10 cellular contexts compared by ENCODE assay signal in genomic region chr6:130602151-130602770, GRCh38.
A peak's percentile ranks its signal among the peaks of the same experiment; 100 is the strongest.
DNase-seq lines count a peak whose midpoint lies in the region; ATAC-seq and TF ChIP-seq lines count a peak whose summit lies in the region.
"Had no signal": no experiment of that assay in that cellular context is flagged by ENCODE, and none has a peak within 500 bp of the region (broad histone marks: within the 10 kb centered on the region; RNA-seq: fewer than 3 reads in every experiment).

No MANE protein-coding gene starts in this region.

- peaks cover 0 to 34% (median 0%) of the 10 kb centered on the region in 5 donors for H3K36me3 Mint-ChIP-seq in naive thymus-derived CD4-positive, alpha-beta T cell

- H3K9me3 Mint-ChIP-seq in naive thymus-derived CD4-positive, alpha-beta T cell, result peaks cover 0 to 20% (median 0%) of the 10 kb centered on the region in 11 donors
- H3K9me3 Mint-ChIP-seq: dendritic cell treated with granulocyte-macrophage colony-stimulating factor and Interleukin-4, amounts not matched to agents 40 ng/mL and 50 ng/mL, for 4 days had no signal

- H3K27ac ChIP-seq in naive thymus-derived CD4-positive, alpha-beta T cell (ENCODE audit: low read depth, low read length), result no peak overlapping the region
- H3K27ac ChIP-seq: psoas muscle had no signal

- no peaks in the 10 kb centered on the region for H3K36me3 ChIP-seq in naive thymus-derived CD4-positive, alpha-beta T cell (ENCODE audit: control insufficient read depth in 2 of 3, insufficient read depth in 3 of 3, low read length in 3 of 3)

- intact Hi-C loops in naive thymus-derived CD4-positive, alpha-beta T cell (cut with micrococcal nuclease), result no loop called here

- no peak for TF ChIP-seq POLR2A in NB4 (IDR thresholded peaks at IDR 0.05; ENCODE audit: extremely low read depth, insufficient read length)

- H3K27me3 Mint-ChIP-seq in naive thymus-derived CD4-positive, alpha-beta T cell, result no peaks in the 10 kb centered on the region
- H3K27me3 Mint-ChIP-seq: dendritic cell treated with granulocyte-macrophage colony-stimulating factor and Interleukin-4, amounts not matched to agents 40 ng/mL and 50 ng/mL, for 4 days had no signal

- H3K4me1 ChIP-seq in naive thymus-derived CD4-positive, alpha-beta T cell (ENCODE audit: control insufficient read depth in 2 of 2, insufficient read depth in 2 of 2, low read length in 2 of 2), result peaks cover 0 to 4% of the 10 kb centered on the region in 2 donors
- H3K4me1 ChIP-seq: psoas muscle had no signal

- CTCF ChIA-PET in naive thymus-derived CD4-positive, alpha-beta T cell (lab: Charles Lee), result interaction anchor here (0.8 kb wide), 1 partner anchor 472 kb away, joined by 3 read pairs; no protein-coding TSS in a partner anchor

- no peak overlapping the region for H3K4me3 ChIP-seq in NB4 (ENCODE audit: low read depth, low read length)
- H3K4me3 ChIP-seq in astrocyte of the spinal cord (ENCODE audit: low read depth, low read length), result no peak overlapping the region
- H3K4me3 ChIP-seq in naive thymus-derived CD4-positive, alpha-beta T cell (ENCODE audit: low read length), result no peak overlapping the region
- H3K4me3 ChIP-seq: psoas muscle had no signal

- POLR2A ChIA-PET in naive thymus-derived CD4-positive, alpha-beta T cell (lab: Charles Lee), result no interaction called here

- ATAC-seq in naive thymus-derived CD4-positive, alpha-beta T cell, result peak; percentile 48
- ATAC-seq: psoas muscle had no signal

- peak; percentile 100 for DNase-seq in ELR (ENCODE audit: low read depth)
- peak; percentile 6 for DNase-seq in NB4 (ENCODE audit: low read depth)
- DNase-seq in astrocyte of the spinal cord (ENCODE audit: low read depth, low spot score), result peak; percentile 94
- peak in 1 of 9 donors; percentile 2 for DNase-seq in naive thymus-derived CD4-positive, alpha-beta T cell
- no peak for DNase-seq in retina
- DNase-seq in middle frontal gyrus (ENCODE audit: extremely low spot score, low spot score), result no peak
- no peak for DNase-seq in NCI-H146 (lab: John Stamatoyannopoulos, UW)
- no peak for DNase-seq in RPMI8226
- DNase-seq: psoas muscle had no signal

- H3K4me1 Mint-ChIP-seq in naive thymus-derived CD4-positive, alpha-beta T cell, result peaks cover 7 to 30% (median 17%) of the 10 kb centered on the region in 7 donors

- TF ChIP-seq CTCF in NB4 (IDR thresholded peaks at IDR 0.05; ENCODE audit: low read depth, low read length) (no peak), astrocyte of the spinal cord (IDR thresholded peaks at IDR 0.05; ENCODE audit: low read depth, low read length) (no peak)

- peak overlapping the region in 3 of 10 donors; percentile 2 to 27 (median 6) for H3K4me3 Mint-ChIP-seq in naive thymus-derived CD4-positive, alpha-beta T cell
- H3K4me3 Mint-ChIP-seq: dendritic cell treated with granulocyte-macrophage colony-stimulating factor and Interleukin-4, amounts not matched to agents 40 ng/mL and 50 ng/mL, for 4 days had no signal

- peak overlapping the region in 3 of 9 donors; percentile 26 to 65 (median 44) for H3K27ac Mint-ChIP-seq in naive thymus-derived CD4-positive, alpha-beta T cell
- H3K27ac Mint-ChIP-seq: dendritic cell treated with granulocyte-macrophage colony-stimulating factor and Interleukin-4, amounts not matched to agents 40 ng/mL and 50 ng/mL, for 4 days had no signal

- H3K27me3 ChIP-seq in naive thymus-derived CD4-positive, alpha-beta T cell (ENCODE audit: control insufficient read depth in 2 of 2, insufficient read depth in 2 of 2, low read length in 2 of 2), result no peaks in the 10 kb centered on the region

- H3K9me3 ChIP-seq in naive thymus-derived CD4-positive, alpha-beta T cell (ENCODE audit: control insufficient read depth in 2 of 3, low read length in 3 of 3), result no peaks in the 10 kb centered on the region
- H3K9me3 ChIP-seq: psoas muscle had no signal

- in situ Hi-C loops in astrocyte of the spinal cord (cut with HindIII; ENCODE audit: low sequenced_read_pairs), result no loop called here

Comparison
In these comparisons a context has a peak if more than half of its experiments do, and no peak if none do; other contexts are left out.
1. DNase-seq: peak in ELR (single experiment), NB4 (single experiment) and astrocyte of the spinal cord (single experiment); none in retina (single experiment), middle frontal gyrus (single experiment), NCI-H146 (single experiment) and RPMI8226 (single experiment).